Comparison of ENCODE assay signal across 9 cellular contexts in the genomic region with DNA sequence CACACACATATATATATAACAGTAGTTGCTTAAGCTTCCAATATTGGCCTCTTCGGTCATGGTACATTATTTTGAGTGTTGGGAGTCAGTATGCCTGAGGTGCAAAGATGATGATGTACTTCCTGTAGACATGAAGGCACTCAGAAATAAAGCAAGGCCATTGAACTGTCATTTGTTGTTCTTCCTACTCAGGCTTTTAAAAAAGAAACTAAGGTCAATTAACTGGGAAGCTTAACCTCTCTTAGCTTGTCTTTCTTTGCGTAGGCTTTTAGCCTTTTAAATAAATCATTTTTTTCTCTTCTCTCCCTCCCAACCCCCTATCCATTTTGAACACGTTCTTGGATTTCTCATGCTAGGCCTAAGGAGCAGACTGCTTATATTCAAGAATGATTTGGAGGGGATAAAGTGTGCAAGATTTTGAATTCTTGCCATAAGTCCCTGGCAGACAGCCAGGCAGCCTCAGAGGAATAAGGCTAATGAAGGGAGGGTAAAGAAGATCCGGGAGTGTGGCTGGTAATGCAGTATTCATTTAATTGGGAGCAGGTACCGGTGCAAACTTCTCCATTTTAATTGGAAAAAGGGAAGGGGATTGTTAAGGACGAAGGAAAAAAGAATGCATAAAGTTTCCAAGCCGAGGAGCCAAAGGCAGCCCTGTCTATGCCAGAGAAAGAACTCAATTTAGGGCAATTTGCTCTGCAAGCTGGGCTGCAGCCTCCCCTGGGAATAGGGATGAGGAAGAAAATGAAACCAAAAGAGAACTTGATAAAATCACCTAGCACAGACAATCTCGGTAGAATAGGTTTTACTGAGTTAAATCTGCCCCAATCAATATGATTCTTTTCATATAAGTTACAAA.
DNase-seq lines count a peak whose midpoint lies in the region; TF ChIP-seq lines count a peak whose summit lies in the region.
"Had no signal": no experiment of that assay in that cellular context is flagged by ENCODE, and none has a peak within 500 bp of the region (broad histone marks: within the 10 kb centered on the region; RNA-seq: fewer than 3 reads in every experiment).

No MANE protein-coding gene starts in this region.

- DNase-seq in NCI-H128 (lab: John Stamatoyannopoulos, UW; ENCODE audit: unreplicated experiment) (peak; percentile 37), WERI-Rb-1 (peak; percentile 33), myocyte (ENCODE audit: low read depth) (peak; percentile 44), T-helper 1 cell (no peak), Karpas-422 (no peak), cortex of kidney (lab: John Stamatoyannopoulos, UW) (no peak)
- no peak for DNase-seq in activated effector memory CD4-positive, alpha-beta T cell treated with Interleukin-2 at 50 U/mL for 16 hours
- DNase-seq: activated B cell treated with CpG ODN at 0.5 μM for 24 hours had no signal

- no peaks in the 10 kb centered on the region for H3K27me3 ChIP-seq in BLaER1 treated with 17β-estradiol and CSF1 and Interleukin-3, amounts not matched to agents 10 nM and 100 nM
- H3K27me3 ChIP-seq in WERI-Rb-1 (ENCODE audit: insufficient read depth, low read depth, severe bottlenecking) (no peaks in the 10 kb centered on the region), Karpas-422 (ENCODE audit: low read length) (no peaks in the 10 kb centered on the region)

- H3K4me2 ChIP-seq in BLaER1 treated with 17β-estradiol and CSF1 and Interleukin-3, amounts not matched to agents 10 nM and 100 nM = peak overlapping the region; percentile 28 to 65 (median 46); a peak in 20 of 22 replicates
- H3K4me2 ChIP-seq in Karpas-422 (ENCODE audit: low read depth, low read length, poor library complexity, severe bottlenecking) = no peak overlapping the region

- H3K9me3 ChIP-seq in BLaER1 treated with 17β-estradiol and CSF1 and Interleukin-3, amounts not matched to agents 10 nM and 100 nM (replicated peaks in 1 of 11) = no peaks in the 10 kb centered on the region
- H3K9me3 ChIP-seq in WERI-Rb-1 (ENCODE audit: severe bottlenecking) (no peaks in the 10 kb centered on the region), Karpas-422 (ENCODE audit: low read length) (no peaks in the 10 kb centered on the region)

- H2AFZ ChIP-seq in Karpas-422 (ENCODE audit: low read length) = no peak overlapping the region

- H3K4me1 ChIP-seq in BLaER1 treated with 17β-estradiol and CSF1 and Interleukin-3, amounts not matched to agents 10 nM and 100 nM = peaks cover 6 to 11% (median 9%) of the 10 kb centered on the region in 10 experiments; a peak in 16 of 20 replicates
- no peaks in the 10 kb centered on the region for H3K4me1 ChIP-seq in Karpas-422 (ENCODE audit: low read length)

- no peaks in the 10 kb centered on the region for H3K9me2 ChIP-seq in Karpas-422 (replicated peaks; ENCODE audit: insufficient read depth, low read length)

- no peaks in the 10 kb centered on the region for H4K20me1 ChIP-seq in BLaER1 treated with 17β-estradiol and CSF1 and Interleukin-3, amounts not matched to agents 10 nM and 100 nM
- H4K20me1 ChIP-seq in Karpas-422 (ENCODE audit: insufficient read depth, low read depth, low read length) = no peaks in the 10 kb centered on the region

- H3K4me3 ChIP-seq in BLaER1 treated with 17β-estradiol and CSF1 and Interleukin-3, amounts not matched to agents 10 nM and 100 nM = peak overlapping the region in 1 of 10 experiments; percentile 22; a peak in 2 of 20 replicates
- H3K4me3 ChIP-seq in WERI-Rb-1 (ENCODE audit: low read depth, low read length) (peak overlapping the region; percentile 27), Karpas-422 (ENCODE audit: low read length) (no peak overlapping the region)

- no peak overlapping the region; a peak in 1 of 22 replicates for H3K9ac ChIP-seq in BLaER1 treated with 17β-estradiol and CSF1 and Interleukin-3, amounts not matched to agents 10 nM and 100 nM
- no peak overlapping the region for H3K9ac ChIP-seq in Karpas-422 (ENCODE audit: low read length)

- no peak for TF ChIP-seq CTCF in WERI-Rb-1 (IDR thresholded peaks at IDR 0.05; ENCODE audit: low read depth, low read length)

- H3K79me2 ChIP-seq in Karpas-422 (ENCODE audit: low read length) = no peaks in the 10 kb centered on the region

- H3K36me3 ChIP-seq in BLaER1 treated with 17β-estradiol and CSF1 and Interleukin-3, amounts not matched to agents 10 nM and 100 nM = no peaks in the 10 kb centered on the region
- H3K36me3 ChIP-seq in WERI-Rb-1 (no peaks in the 10 kb centered on the region), Karpas-422 (ENCODE audit: insufficient read depth, low read length) (no peaks in the 10 kb centered on the region)

- H3K27ac ChIP-seq in BLaER1 treated with 17β-estradiol and CSF1 and Interleukin-3, amounts not matched to agents 10 nM and 100 nM = peak overlapping the region in 1 of 11 experiments; percentile 22; a peak in 1 of 22 replicates
- H3K27ac ChIP-seq in WERI-Rb-1 (no peak overlapping the region), Karpas-422 (ENCODE audit: low read length) (no peak overlapping the region)

Comparison
In these comparisons a context has a peak if more than half of its experiments do, and no peak if none do; other contexts are left out.
1. DNase-seq: peak in NCI-H128 (single experiment), WERI-Rb-1 (single experiment) and myocyte (single experiment); none in T-helper 1 cell (0 of 5), Karpas-422 (single experiment), activated effector memory CD4-positive, alpha-beta T cell treated with Interleukin-2 at 50 U/mL for 16 hours (single experiment) and cortex of kidney (single experiment).